Comparison of ENCODE assay signal across 1 cellular context in genomic region chrX:154411981-154412340, GRCh38.
TF ChIP-seq lines count a peak whose summit lies in the region.

No MANE protein-coding gene starts in this region.

TF ChIP-seq in endothelial cell of umbilical vein, 7 proteins besides CTCF, POLR2A, EP300 and RAD21:
- TF ChIP-seq MAX (IDR thresholded peaks at IDR 0.05; ENCODE audit: insufficient read depth, insufficient read length) = no peak
- TF ChIP-seq JUN (IDR thresholded peaks at IDR 0.05; ENCODE audit: borderline replicate concordance, insufficient read depth, insufficient read length, low read depth) = no peak
- no peak for TF ChIP-seq EZH2 (IDR thresholded peaks at IDR 0.05; ENCODE audit: borderline replicate concordance, low read depth, low read length, severe bottlenecking)
- no peak for TF ChIP-seq POLR2AphosphoS5 (IDR thresholded peaks at IDR 0.05; ENCODE audit: insufficient read depth, low read depth, low read length)
- TF ChIP-seq GATA2 (IDR thresholded peaks at IDR 0.05; ENCODE audit: insufficient read depth, insufficient read length, low read depth, low read length) = no peak
- no peak for TF ChIP-seq FOS (IDR thresholded peaks at IDR 0.05; ENCODE audit: borderline replicate concordance, insufficient read depth, low read length)
- no peak for TF ChIP-seq MYC (IDR thresholded peaks at IDR 0.05; ENCODE audit: low read depth, low read length)
